Comparison of ENCODE assay signal across 17 cellular contexts in genomic region chr7:11332186-11332864, GRCh38.
DNase-seq lines count a peak whose midpoint lies in the region; ATAC-seq, FAIRE-seq and TF ChIP-seq lines count a peak whose summit lies in the region.
"Had no signal": no experiment of that assay in that cellular context is flagged by ENCODE, and none has a peak within 500 bp of the region (broad histone marks: within the 10 kb centered on the region; RNA-seq: fewer than 3 reads in every experiment).

No MANE protein-coding gene starts in this region.

- no peak overlapping the region for H3K27ac Mint-ChIP-seq in CD8-positive, alpha-beta memory T cell
- H3K27ac Mint-ChIP-seq: activated naive CD4-positive, alpha-beta T cell treated with anti-CD3 and anti-CD28 coated beads, Interleukin-2, amount 50 U/mL, for 24 hours; CD4-positive, alpha-beta memory T cell; dendritic cell treated with granulocyte-macrophage colony-stimulating factor and Interleukin-4, amounts not matched to agents 40 ng/mL and 50 ng/mL, for 4 days had no signal

- TF ChIP-seq EP300 in stomach (IDR thresholded peaks at IDR 0.05): no peak

- H3K4me1 ChIP-seq in ascending aorta (no peaks in the 10 kb centered on the region), stomach (no peaks in the 10 kb centered on the region)
- H3K4me1 ChIP-seq in CD8-positive, alpha-beta memory T cell (ENCODE audit: insufficient read depth, low read length): no peaks in the 10 kb centered on the region
- H3K4me1 ChIP-seq: tibial artery had no signal

- WGBS in stomach, 5 donors: 86 to 96% (median 90%) methylated on average over 4 of the region's 4 CpGs

- no peaks in the 10 kb centered on the region for H3K27me3 Mint-ChIP-seq in CD8-positive, alpha-beta memory T cell
- H3K27me3 Mint-ChIP-seq: activated naive CD4-positive, alpha-beta T cell treated with anti-CD3 and anti-CD28 coated beads, Interleukin-2, amount 50 U/mL, for 24 hours; CD4-positive, alpha-beta memory T cell; dendritic cell treated with granulocyte-macrophage colony-stimulating factor and Interleukin-4, amounts not matched to agents 40 ng/mL and 50 ng/mL, for 4 days had no signal

- H3K27me3 ChIP-seq in ascending aorta: no peaks in the 10 kb centered on the region
- H3K27me3 ChIP-seq in CD8-positive, alpha-beta memory T cell (ENCODE audit: insufficient read depth, low read length, poor library complexity, severe bottlenecking): no peaks in the 10 kb centered on the region
- no peaks in the 10 kb centered on the region for H3K27me3 ChIP-seq in stomach
- H3K27me3 ChIP-seq: tibial artery had no signal

- POLR2A ChIA-PET in CD8-positive, alpha-beta memory T cell (lab: Charles Lee): no interaction called here

- no peak for TF ChIP-seq POLR2A in stomach (IDR thresholded peaks at IDR 0.05)

- peak; percentile 64 for ATAC-seq in GM19397 (IDR thresholded peaks at IDR 0.05; ENCODE audit: unreplicated experiment)
- peak; percentile 97 for ATAC-seq in HG02840 (IDR thresholded peaks at IDR 0.05; ENCODE audit: low FRiP score, unreplicated experiment)
- peak; percentile 96 for ATAC-seq in HG03520 (IDR thresholded peaks at IDR 0.05; ENCODE audit: unreplicated experiment)
- ATAC-seq: left lobe of liver had no signal

- H3K9me3 ChIP-seq in ascending aorta (no peaks in the 10 kb centered on the region), stomach (no peaks in the 10 kb centered on the region)
- no peaks in the 10 kb centered on the region for H3K9me3 ChIP-seq in CD8-positive, alpha-beta memory T cell (ENCODE audit: low read length)
- H3K9me3 ChIP-seq: tibial artery had no signal

- TF ChIP-seq CTCF in ascending aorta (IDR thresholded peaks at IDR 0.05): no peak
- TF ChIP-seq CTCF in stomach (IDR thresholded peaks at IDR 0.05): no peak

- DNase-seq in GM18507 (ENCODE audit: extremely low spot score, insufficient read length, low read depth) (no peak), ascending aorta (ENCODE audit: low spot score in 2 of 2) (no peak), occipital lobe (lab: John Stamatoyannopoulos, UW) (no peak), stomach (no peak)
- DNase-seq in CD8-positive, alpha-beta memory T cell: no peak
- DNase-seq: activated CD4-positive, CD25-positive, alpha-beta regulatory T cell treated with anti-CD3 and anti-CD28 coated beads, Interleukin-2, amount 50 U/mL, for 72 hours; CD4-positive, alpha-beta memory T cell; foreskin melanocyte; NCI-H2171; tibial artery had no signal

- no peak overlapping the region for H3K4me3 ChIP-seq in ascending aorta
- no peak overlapping the region for H3K4me3 ChIP-seq in CD8-positive, alpha-beta memory T cell (ENCODE audit: low read length)
- no peak overlapping the region for H3K4me3 ChIP-seq in stomach
- H3K4me3 ChIP-seq: tibial artery had no signal

- no peaks in the 10 kb centered on the region for H3K4me1 Mint-ChIP-seq in CD8-positive, alpha-beta memory T cell
- H3K4me1 Mint-ChIP-seq: activated naive CD4-positive, alpha-beta T cell treated with anti-CD3 and anti-CD28 coated beads, Interleukin-2, amount 50 U/mL, for 24 hours; CD4-positive, alpha-beta memory T cell had no signal

- H3K4me3 Mint-ChIP-seq in CD8-positive, alpha-beta memory T cell: no peak overlapping the region
- H3K4me3 Mint-ChIP-seq: activated naive CD4-positive, alpha-beta T cell treated with anti-CD3 and anti-CD28 coated beads, Interleukin-2, amount 50 U/mL, for 24 hours; CD4-positive, alpha-beta memory T cell; dendritic cell treated with granulocyte-macrophage colony-stimulating factor and Interleukin-4, amounts not matched to agents 40 ng/mL and 50 ng/mL, for 4 days had no signal

- H3K27ac ChIP-seq in ascending aorta (no peak overlapping the region), stomach (no peak overlapping the region)
- H3K27ac ChIP-seq in CD8-positive, alpha-beta memory T cell (ENCODE audit: low read depth, low read length): no peak overlapping the region
- H3K27ac ChIP-seq: RWPE1, tibial artery had no signal

- H3K36me3 Mint-ChIP-seq in CD8-positive, alpha-beta memory T cell: no peaks in the 10 kb centered on the region
- H3K36me3 Mint-ChIP-seq: activated naive CD4-positive, alpha-beta T cell treated with anti-CD3 and anti-CD28 coated beads, Interleukin-2, amount 50 U/mL, for 24 hours; CD4-positive, alpha-beta memory T cell had no signal

- CTCF ChIA-PET in CD8-positive, alpha-beta memory T cell (lab: Charles Lee): no interaction called here

- H3K36me3 ChIP-seq in ascending aorta (no peaks in the 10 kb centered on the region), stomach (no peaks in the 10 kb centered on the region)
- no peaks in the 10 kb centered on the region for H3K36me3 ChIP-seq in CD8-positive, alpha-beta memory T cell (ENCODE audit: insufficient read depth, low read length)
- H3K36me3 ChIP-seq: tibial artery had no signal

- H3K9me3 Mint-ChIP-seq in CD8-positive, alpha-beta memory T cell: no peaks in the 10 kb centered on the region
- H3K9me3 Mint-ChIP-seq: activated naive CD4-positive, alpha-beta T cell treated with anti-CD3 and anti-CD28 coated beads, Interleukin-2, amount 50 U/mL, for 24 hours; CD4-positive, alpha-beta memory T cell; dendritic cell treated with granulocyte-macrophage colony-stimulating factor and Interleukin-4, amounts not matched to agents 40 ng/mL and 50 ng/mL, for 4 days had no signal

- intact Hi-C loops in ascending aorta (cut with DNase I) (no loop called here), stomach (cut with DNase I; ENCODE audit: low total_unique reads) (no loop called here)

- FAIRE-seq in GM18507 (lab: Jason Lieb, UNC): peak; percentile 62
